ENCODE assay signal across 25 cellular contexts in genomic region chr16:12614662-12615278, GRCh38.
A peak's percentile ranks its signal among the peaks of the same experiment; 100 is the strongest.
DNase-seq lines count a peak whose midpoint lies in the region; ATAC-seq, FAIRE-seq and TF ChIP-seq lines count a peak whose summit lies in the region.
"Had no signal": no experiment of that assay in that cellular context is flagged by ENCODE, and none has a peak within 500 bp of the region (broad histone marks: within the 10 kb centered on the region; RNA-seq: fewer than 3 reads in every experiment).

No MANE protein-coding gene starts in this region.

- no peaks in the 10 kb centered on the region for H3K36me3 Mint-ChIP-seq in activated T-cell treated with anti-CD3 and anti-CD28 coated beads, Interleukin-2, amount 50 U/mL, for 24 hours (ENCODE audit: low read depth)
- H3K36me3 Mint-ChIP-seq in osteocyte (ENCODE audit: unreplicated experiment) = no peaks in the 10 kb centered on the region

- intact Hi-C loops in K562 (cut with micrococcal nuclease) (no loop called here), stomach (cut with DNase I; ENCODE audit: low total_unique reads) (no loop called here)

- H2AFZ ChIP-seq in K562 (ENCODE audit: low read depth, low read length) = peak overlapping the region; percentile 11; the same call in 1 of the 2 replicates
- H2AFZ ChIP-seq in osteoblast (ENCODE audit: low read length) = no peak overlapping the region

- H3K9ac ChIP-seq in K562 (ENCODE audit: insufficient read depth in 1 of 2, low read depth in 2 of 2, low read length in 2 of 2) = no peak overlapping the region

- H3K4me1 ChIP-seq in A549 (peaks cover 46% of the 10 kb centered on the region), K562 (replicated peaks in 1 of 2; ENCODE audit: control insufficient read depth in 2 of 2, insufficient read depth in 2 of 2, low read length in 2 of 2) (peaks cover 10 to 53% of the 10 kb centered on the region in 2 experiments; a peak in 4 of 5 replicates), stomach (peaks cover 0 to 11% (median 0%) of the 10 kb centered on the region in 4 donors), osteoblast (ENCODE audit: insufficient read depth, low read length) (no peaks in the 10 kb centered on the region)

- in situ Hi-C loops in K562 (cut with MboI) = no loop called here

- CTCF ChIA-PET in A549 (lab: Yijun Ruan, JAX) = no interaction called here
- CTCF ChIA-PET in K562 (lab: Yijun Ruan, JAX; ENCODE audit: low intra/inter-chr PET ratio) = no interaction called here

- no peak for TF ChIP-seq POLR2A in A549 (IDR thresholded peaks at IDR 0.05; ENCODE audit: low read length)
- no peak for TF ChIP-seq POLR2A in K562 (conservative IDR thresholded peaks at IDR 0.05)
- TF ChIP-seq POLR2A in stomach (IDR thresholded peaks at IDR 0.05) = no peak

- WGBS in A549 (ENCODE audit: missing lambda C conversion rate) = 92% methylated on average over 7 of the region's 7 CpGs
- WGBS in K562 (ENCODE audit: insufficient coverage, low coverage, missing lambda C conversion rate) = 82% methylated on average over 7 of the region's 7 CpGs
- 74 to 80% (median 78%) methylated on average over 7 of the region's 7 CpGs for WGBS in stomach, 5 donors

- H3K79me2 ChIP-seq in K562 (ENCODE audit: control insufficient read depth, insufficient read depth, low read length) (no peaks in the 10 kb centered on the region), osteoblast (ENCODE audit: insufficient read depth, low read length) (no peaks in the 10 kb centered on the region)

- ATAC-seq in A549 (no peak), K562 (no peak)

- no peak for FAIRE-seq in A549 (lab: Jason Lieb, UNC)
- no peak for FAIRE-seq in K562 (lab: Jason Lieb, UNC)

- DNase-seq in activated T-cell treated with anti-CD3 and anti-CD28 coated beads, Interleukin-2, amount 50 U/mL, for 24 hours = no peak
- DNase-seq in activated T-cell treated with anti-CD3 and anti-CD28 coated beads for 4 hours (no peak), A549 (ENCODE audit: low read depth in 1 of 2, low spot score in 1 of 2) (no peak), NCI-H82 treated with DMSO at 0.1 percent for 48 hours (lab: John Stamatoyannopoulos, UW; ENCODE audit: unreplicated experiment) (peak; percentile 27), K562 (ENCODE audit: extremely low read depth in 1 of 4, low spot score in 3 of 4) (no peak), osteocyte (ENCODE audit: extremely low spot score, unreplicated experiment) (no peak), stomach (no peak), osteoblast (ENCODE audit: insufficient read length, low spot score, missing footprints) (no peak)
- DNase-seq: AML-193, DMS 273 treated with DMSO at 0.1 percent for 48 hours, DND-41, H9, IMR-90, Kasumi-1, MM.1S, NCI-H1092, NCI-H146, NCI-H2081, NCI-H2171 treated with DMSO at 0.1 percent for 48 hours, NCI-H446 treated with DMSO at 0.1 percent for 48 hours, NCI-H69, SIG-M5 had no signal

- TF ChIP-seq CTCF in A549 (IDR thresholded peaks at IDR 0.05) = no peak
- TF ChIP-seq CTCF in K562 (IDR thresholded peaks at IDR 0.05 in 2 of 3, conservative IDR thresholded peaks at IDR 0.05 in 1 of 3; ENCODE audit: insufficient read depth in 2 of 3, low read depth in 1 of 3, low read length in 3 of 3) = no peak
- no peak for TF ChIP-seq CTCF in osteocyte (IDR thresholded peaks at IDR 0.05)
- no peak for TF ChIP-seq CTCF in stomach (IDR thresholded peaks at IDR 0.05)
- no peak for TF ChIP-seq CTCF in osteoblast (IDR thresholded peaks at IDR 0.05; ENCODE audit: extremely low read depth, low read depth, low read length)

- POLR2A ChIA-PET in A549 (lab: Yijun Ruan, JAX) = no interaction called here
- POLR2A ChIA-PET in K562 (lab: Yijun Ruan, JAX) = no interaction called here

- no peaks in the 10 kb centered on the region for H3K36me3 ChIP-seq in K562 (ENCODE audit: control insufficient read depth, insufficient read depth, low read length)
- H3K36me3 ChIP-seq in stomach = no peaks in the 10 kb centered on the region
- H3K36me3 ChIP-seq in osteoblast (ENCODE audit: insufficient read depth, low read length) = no peaks in the 10 kb centered on the region

- H3K27ac ChIP-seq in A549 = peak overlapping the region; percentile 93 to 95
- peak overlapping the region; percentile 49; the same call in 2 of the 3 replicates for H3K27ac ChIP-seq in K562 (ENCODE audit: extremely low read depth, low read depth, low read length)
- H3K27ac ChIP-seq in stomach = no peak overlapping the region
- no peak overlapping the region for H3K27ac ChIP-seq in osteoblast (ENCODE audit: low read depth, low read length)
- H3K27ac ChIP-seq: C4-2B, HL-60, RWPE1 had no signal

- H3K4me1 Mint-ChIP-seq in activated T-cell treated with anti-CD3 and anti-CD28 coated beads, Interleukin-2, amount 50 U/mL, for 24 hours (ENCODE audit: low read depth) = peaks cover 61% of the 10 kb centered on the region
- H3K4me1 Mint-ChIP-seq in osteocyte (ENCODE audit: unreplicated experiment) = peaks cover 2% of the 10 kb centered on the region

- H3K4me3 ChIP-seq in A549 (no peak overlapping the region), K562 (no peak overlapping the region), stomach (no peak overlapping the region), osteoblast (ENCODE audit: insufficient read depth, low read length) (no peak overlapping the region)

- no peak overlapping the region for H3K4me3 Mint-ChIP-seq in activated T-cell treated with anti-CD3 and anti-CD28 coated beads, Interleukin-2, amount 50 U/mL, for 24 hours
- H3K4me3 Mint-ChIP-seq in osteocyte (ENCODE audit: unreplicated experiment) = no peak overlapping the region
- H3K4me3 Mint-ChIP-seq: H9 had no signal

- H3K27me3 ChIP-seq in K562 (ENCODE audit: control insufficient read depth in 2 of 2, insufficient read depth in 2 of 2, low read length in 2 of 2) = no peaks in the 10 kb centered on the region
- H3K27me3 ChIP-seq in stomach = no peaks in the 10 kb centered on the region
- peaks cover 2% of the 10 kb centered on the region for H3K27me3 ChIP-seq in osteoblast (ENCODE audit: insufficient read depth, low read length)

- peaks cover 2% of the 10 kb centered on the region for H3K27me3 Mint-ChIP-seq in activated T-cell treated with anti-CD3 and anti-CD28 coated beads, Interleukin-2, amount 50 U/mL, for 24 hours
- H3K27me3 Mint-ChIP-seq in osteocyte (ENCODE audit: unreplicated experiment) = peaks cover 9% of the 10 kb centered on the region

- H3K9me1 ChIP-seq in K562 (ENCODE audit: control insufficient read depth, insufficient read depth, low read length) = no peaks in the 10 kb centered on the region

- no peaks in the 10 kb centered on the region for H3K9me3 Mint-ChIP-seq in activated T-cell treated with anti-CD3 and anti-CD28 coated beads, Interleukin-2, amount 50 U/mL, for 24 hours
- no peaks in the 10 kb centered on the region for H3K9me3 Mint-ChIP-seq in osteocyte (ENCODE audit: unreplicated experiment)
- H3K9me3 Mint-ChIP-seq: H9 had no signal

- no peaks in the 10 kb centered on the region for H4K20me1 ChIP-seq in K562 (replicated peaks; ENCODE audit: control insufficient read depth, insufficient read depth, low read length)
- no peaks in the 10 kb centered on the region for H4K20me1 ChIP-seq in osteoblast (ENCODE audit: insufficient read depth, low read length)

- TF ChIP-seq EP300 in A549 (IDR thresholded peaks at IDR 0.05) = no peak
- no peak for TF ChIP-seq EP300 in K562 (IDR thresholded peaks at IDR 0.05; ENCODE audit: low read length)
- TF ChIP-seq EP300 in stomach (IDR thresholded peaks at IDR 0.05) = no peak

- BruUV-seq in K562 (replicated peaks; lab: Mats Ljungman, UMichigan) = no TSS peak

- TF ChIP-seq RAD21 in A549 (conservative IDR thresholded peaks at IDR 0.05 in 1 of 2, IDR thresholded peaks at IDR 0.05 in 1 of 2) (no peak), K562 (CRISPR knock-in tag; conservative IDR thresholded peaks at IDR 0.05 in 1 of 2, IDR thresholded peaks at IDR 0.05 in 1 of 2) (no peak)

- peak overlapping the region; percentile 83 for H3K27ac Mint-ChIP-seq in activated T-cell treated with anti-CD3 and anti-CD28 coated beads, Interleukin-2, amount 50 U/mL, for 24 hours
- H3K27ac Mint-ChIP-seq in osteocyte (ENCODE audit: unreplicated experiment) = no peak overlapping the region

- no peaks in the 10 kb centered on the region for H3K9me3 ChIP-seq in A549
- no peaks in the 10 kb centered on the region for H3K9me3 ChIP-seq in K562 (replicated peaks; ENCODE audit: control insufficient read depth, insufficient read depth, low read depth, low read length)
- no peaks in the 10 kb centered on the region for H3K9me3 ChIP-seq in stomach
- no peaks in the 10 kb centered on the region for H3K9me3 ChIP-seq in osteoblast (ENCODE audit: low read depth, low read length)

- H3K4me2 ChIP-seq in A549 = peak overlapping the region; percentile 74; the same call in 2 of the 3 replicates
- H3K4me2 ChIP-seq in K562 (ENCODE audit: insufficient read depth, low read length) = no peak overlapping the region
- H3K4me2 ChIP-seq in osteoblast (ENCODE audit: insufficient read depth, low read length) = no peak overlapping the region

TF ChIP-seq in A549, 52 proteins besides CTCF, POLR2A, EP300 and RAD21 (continues in another document):
- TF ChIP-seq RNF2 (IDR thresholded peaks at IDR 0.05; ENCODE audit: borderline replicate concordance, low read depth) (no peak), CHD2 (IDR thresholded peaks at IDR 0.05; ENCODE audit: low read length, partially characterized antibody) (no peak), FOSL2 (IDR thresholded peaks at IDR 0.05) (no peak), FOSL2 (CRISPR knock-in tag; IDR thresholded peaks at IDR 0.05) (no peak), JUN (IDR thresholded peaks at IDR 0.05) (no peak), MYC (IDR thresholded peaks at IDR 0.05; ENCODE audit: borderline replicate concordance, low read length) (no peak), MAX (IDR thresholded peaks at IDR 0.05) (no peak), HDAC2 (IDR thresholded peaks at IDR 0.05) (no peak), KDM1A (IDR thresholded peaks at IDR 0.05; ENCODE audit: low read depth) (no peak)

TF ChIP-seq in K562, 482 proteins besides CTCF, POLR2A, EP300 and RAD21:
- no peak for TF ChIP-seq MBD2 (IDR thresholded peaks at IDR 0.05; ENCODE audit: borderline replicate concordance, low read depth)
- TF ChIP-seq GTF2E2 (tag; IDR thresholded peaks at IDR 0.05) = peak; percentile 61

Comparison
In these comparisons a context has a peak if more than half of its experiments do, and no peak if none do; other contexts are left out.
1. H3K27ac ChIP-seq: peak in A549 (2 of 2) and K562 (single experiment); none in stomach (0 of 5) and osteoblast (single experiment).